ENCODE assay signal across 8 cellular contexts in genomic region chr4:175536852-175537453, GRCh38.
A peak's percentile ranks its signal among the peaks of the same experiment; 100 is the strongest.
DNase-seq lines count a peak whose midpoint lies in the region; ATAC-seq and TF ChIP-seq lines count a peak whose summit lies in the region.

No MANE protein-coding gene starts in this region.

- H3K27me3 ChIP-seq in gastroesophageal sphincter, result no peaks in the 10 kb centered on the region

- H3K36me3 ChIP-seq in gastroesophageal sphincter, result no peaks in the 10 kb centered on the region

- DNase-seq in Ammon's horn (ENCODE audit: low spot score) (peak; percentile 53), Kasumi-1 (lab: John Stamatoyannopoulos, UW) (peak; percentile 78 to 85), SKM-1 (lab: John Stamatoyannopoulos, UW; ENCODE audit: unreplicated experiment) (peak; percentile 72), superior temporal gyrus (ENCODE audit: extremely low spot score) (peak; percentile 91)
- no peak for DNase-seq in stimulated activated naive CD8-positive, alpha-beta T cell treated with anti-CD3 and anti-CD28 coated beads, Interleukin-15, Interleukin-2, amounts not matched to agents 100 U/mL and 50 U/mL, for 24 hours

- ATAC-seq in GM18907 (IDR thresholded peaks at IDR 0.05; ENCODE audit: unreplicated experiment) (peak; percentile 79), gastroesophageal sphincter (no peak), HG03521 (IDR thresholded peaks at IDR 0.05; ENCODE audit: unreplicated experiment) (no peak)
- no peak for ATAC-seq in stimulated activated naive CD8-positive, alpha-beta T cell treated with anti-CD3 and anti-CD28 coated beads, Interleukin-15, Interleukin-2, amounts not matched to agents 100 U/mL and 50 U/mL, for 24 hours

- 30 to 41% methylated on average over 5 to 6 of the region's 6 CpGs for WGBS in gastroesophageal sphincter (ENCODE audit: low coverage in 1 of 2), 2 donors

- no peak overlapping the region for H3K4me3 ChIP-seq in gastroesophageal sphincter

- TF ChIP-seq EP300 in gastroesophageal sphincter (IDR thresholded peaks at IDR 0.05), result no peak

- no peak for TF ChIP-seq POLR2A in gastroesophageal sphincter (IDR thresholded peaks at IDR 0.05)

- H3K9me3 ChIP-seq in gastroesophageal sphincter, result peaks cover 0 to 15% (median 0%) of the 10 kb centered on the region in 3 donors

- no peaks in the 10 kb centered on the region for H3K4me1 ChIP-seq in gastroesophageal sphincter

- TF ChIP-seq CTCF in gastroesophageal sphincter (IDR thresholded peaks at IDR 0.05), result peak in 3 of 4 experiments; percentile 30 to 55 (median 39)

- H3K27ac ChIP-seq in gastroesophageal sphincter, result no peak overlapping the region
